9 cellular contexts compared by ENCODE assay signal in genomic region chr4:110636677-110637407, GRCh38. TPM values are rescaled to one million over a fixed set of nuclear protein-coding genes. Genes with fewer than 3 reads are reported as not detected.
DNase-seq lines count a peak whose midpoint lies in the region; ATAC-seq and TF ChIP-seq lines count a peak whose summit lies in the region.
"Had no signal": no experiment of that assay in that cellular context is flagged by ENCODE, and none has a peak within 500 bp of the region (broad histone marks: within the 10 kb centered on the region; RNA-seq: fewer than 3 reads in every experiment).

No MANE protein-coding gene starts in this region.

- H3K36me3 ChIP-seq in A673 (ENCODE audit: insufficient read depth, low read length, poor library complexity, severe bottlenecking) = no peaks in the 10 kb centered on the region
- H3K36me3 ChIP-seq in mucosa of descending colon (ENCODE audit: low read depth) = no peaks in the 10 kb centered on the region

- H3K27me3 ChIP-seq in A673 (replicated peaks; ENCODE audit: insufficient read depth, low read depth, low read length, poor library complexity) = peaks cover 14% of the 10 kb centered on the region

- DNase-seq in A673 (ENCODE audit: low spot score) (peak; percentile 74), HT-29 (ENCODE audit: low spot score) (peak; percentile 80), ecto neural progenitor cell (ENCODE audit: low spot score) (peak; percentile 81), mucosa of descending colon (peak in 1 of 3 donors; percentile 39), SIG-M5 treated with dmso at 0.1 percent for 504 hours (lab: John Stamatoyannopoulos, UW; ENCODE audit: unreplicated experiment) (no peak)
- no peak for DNase-seq in activated CD8-positive, alpha-beta memory T cell treated with anti-CD3 and anti-CD28 coated beads, Interleukin-2, amount 50 U/mL, for 4 hours

- H3K27ac ChIP-seq in A673 (ENCODE audit: low read depth, low read length, poor library complexity, severe bottlenecking) = no peak overlapping the region

- H3K9me3 ChIP-seq in A673 (ENCODE audit: low read depth, low read length, poor library complexity, severe bottlenecking) (no peaks in the 10 kb centered on the region), mucosa of descending colon (no peaks in the 10 kb centered on the region)

- peak; percentile 66 for ATAC-seq in mucosa of descending colon
- ATAC-seq in GM21390 (IDR thresholded peaks at IDR 0.05; ENCODE audit: unreplicated experiment) = no peak
- no peak for ATAC-seq in GM21717 (IDR thresholded peaks at IDR 0.05; ENCODE audit: unreplicated experiment)

- intact Hi-C loops in A673 (cut with micrococcal nuclease; ENCODE audit: unreplicated experiment) = loop anchor here (5.0 to 10.0 kb wide), 2 partner anchors 1298 to 1395 kb away; no protein-coding TSS in a partner anchor
- intact Hi-C loops in mucosa of descending colon (cut with DNase I, micrococcal nuclease) = no loop called here

- no TSS peak for BruUV-seq in A673 (replicated peaks; lab: Mats Ljungman, UMichigan)

- H3K4me1 ChIP-seq in A673 (ENCODE audit: insufficient read depth, low read length, poor library complexity, severe bottlenecking) (no peaks in the 10 kb centered on the region), mucosa of descending colon (ENCODE audit: low read depth) (peaks cover 25% of the 10 kb centered on the region)

- CTCF ChIA-PET in A673 (lab: Charles Lee) = interaction anchor here (1.5 kb wide), 1 partner anchor 994 kb away, joined by 7 read pairs; no protein-coding TSS in a partner anchor

- TF ChIP-seq CTCF in A673 (conservative IDR thresholded peaks at IDR 0.05; ENCODE audit: low read depth, low read length) (no peak), mucosa of descending colon (IDR thresholded peaks at IDR 0.05) (no peak)

- H3K4me3 ChIP-seq in A673 (ENCODE audit: low read depth, low read length, poor library complexity, severe bottlenecking) (peak overlapping the region; percentile 57), mucosa of descending colon (no peak overlapping the region)

- POLR2A ChIA-PET in A673 (lab: Charles Lee; ENCODE audit: low non-redundant PET) = interaction anchor here (0.7 kb wide), 1 partner anchor 263 kb away, joined by 4 read pairs; no protein-coding TSS in a partner anchor

RNA-seq across cellular contexts. Expression of gene PITX2, which starts 14.0 kb away (rescaled TPM):
- total RNA-seq in A673 (2021) (0.90 and 2.0 TPM in 2 replicates), mucosa of descending colon (1 to 10 TPM in 1 of 3 donors, under 1 TPM in 2; 0.51 to 2.6 (median 0.81) TPM)
- total RNA-seq in HT-29 (2014; rRNA removed; shearing (Covaris generic)) = 8.6 and 10.3 TPM in 2 replicates
- total RNA-seq: mononuclear cell had no signal

Comparison
In these comparisons a context has a peak if more than half of its experiments do, and no peak if none do; other contexts are left out.
1. DNase-seq: peak in A673 (single experiment), HT-29 (single experiment) and ecto neural progenitor cell (single experiment); none in activated CD8-positive, alpha-beta memory T cell treated with anti-CD3 and anti-CD28 coated beads, Interleukin-2, amount 50 U/mL, for 4 hours (single experiment) and SIG-M5 treated with dmso at 0.1 percent for 504 hours (single experiment).